1 cellular context compared by ENCODE assay signal in genomic region chr17:3882276-3882675, GRCh38.
TF ChIP-seq lines count a peak whose summit lies in the region.

No MANE protein-coding gene starts in this region.

TF ChIP-seq in GM12878, 131 proteins besides CTCF, POLR2A, EP300 and RAD21:
- TF ChIP-seq MEF2B (IDR thresholded peaks at IDR 0.05; ENCODE audit: partially characterized antibody, poor library complexity, severe bottlenecking): peak; percentile 42
- TF ChIP-seq NR2F1 (conservative IDR thresholded peaks at IDR 0.05): no peak
